8 cellular contexts compared by ENCODE assay signal in genomic region chr22:38569181-38569971, GRCh38. TPM values are rescaled to one million over a fixed set of nuclear protein-coding genes. Genes with fewer than 3 reads are reported as not detected.
DNase-seq lines count a peak whose midpoint lies in the region; ATAC-seq, FAIRE-seq and TF ChIP-seq lines count a peak whose summit lies in the region.

No MANE protein-coding gene starts in this region.

- H3K27me3 Mint-ChIP-seq in effector memory CD8-positive, alpha-beta T cell, result no peaks in the 10 kb centered on the region
- no peaks in the 10 kb centered on the region for H3K27me3 Mint-ChIP-seq in naive thymus-derived CD8-positive, alpha-beta T cell

- no peak overlapping the region for H3K4me2 ChIP-seq in SK-N-SH

- no peak for TF ChIP-seq RAD21 in SK-N-SH (IDR thresholded peaks at IDR 0.05; ENCODE audit: low read length)

- H3K4me3 ChIP-seq in SK-N-SH (ENCODE audit: low read depth in 2 of 2, low read length in 1 of 2), result no peak overlapping the region
- peak overlapping the region; percentile 77 for H3K4me3 ChIP-seq in NT2/D1 (ENCODE audit: insufficient read length, low read depth)

- no peak for TF ChIP-seq CTCF in SK-N-SH (IDR thresholded peaks at IDR 0.05)

- ATAC-seq in SK-N-SH treated with all-trans-retinoic acid at 6 μM for 48 hours (no peak), HG03565 (IDR thresholded peaks at IDR 0.05; ENCODE audit: unreplicated experiment) (no peak)
- no peak for ATAC-seq in effector memory CD8-positive, alpha-beta T cell (replicated peaks)
- ATAC-seq in naive thymus-derived CD8-positive, alpha-beta T cell, result peak in 1 of 2 donors; percentile 2

- no peaks in the 10 kb centered on the region for H3K36me3 Mint-ChIP-seq in effector memory CD8-positive, alpha-beta T cell (ENCODE audit: insufficient read depth)
- no peaks in the 10 kb centered on the region for H3K36me3 Mint-ChIP-seq in naive thymus-derived CD8-positive, alpha-beta T cell

- H3K27ac ChIP-seq in SK-N-SH (ENCODE audit: low read depth in 2 of 2, low read length in 1 of 2), result no peak overlapping the region

- H3K4me1 Mint-ChIP-seq in effector memory CD8-positive, alpha-beta T cell (ENCODE audit: low read depth in 2 of 2), result peaks cover 15 to 17% of the 10 kb centered on the region in 2 donors
- H3K4me1 Mint-ChIP-seq in naive thymus-derived CD8-positive, alpha-beta T cell, result peaks cover 12 to 19% (median 18%) of the 10 kb centered on the region in 4 donors

- DNase-seq in SK-N-SH (peak; percentile 7), NT2/D1 (ENCODE audit: low read depth, low spot score) (no peak), NCI-H345 treated with DMSO at 0.1 percent for 48 hours (lab: John Stamatoyannopoulos, UW; ENCODE audit: unreplicated experiment) (no peak), HTR-8/SVneo (ENCODE audit: insufficient read length, low spot score) (no peak)
- no peak for DNase-seq in effector memory CD8-positive, alpha-beta T cell
- peak in 1 of 10 donors; percentile 7 for DNase-seq in naive thymus-derived CD8-positive, alpha-beta T cell

- TF ChIP-seq EP300 in SK-N-SH (IDR thresholded peaks at IDR 0.05; ENCODE audit: borderline replicate concordance in 1 of 2, low read depth in 1 of 2, low read length in 1 of 2), result no peak

- H4K20me1 ChIP-seq in SK-N-SH (ENCODE audit: insufficient read depth), result no peaks in the 10 kb centered on the region

- POLR2A ChIA-PET in SK-N-SH (lab: Yijun Ruan, JAX), result no interaction called here
- POLR2A ChIA-PET in naive thymus-derived CD8-positive, alpha-beta T cell (lab: Charles Lee), result no interaction called here

- H3K79me2 ChIP-seq in SK-N-SH (ENCODE audit: insufficient read depth), result no peaks in the 10 kb centered on the region

- H3K27me3 ChIP-seq in SK-N-SH (ENCODE audit: insufficient read depth), result no peaks in the 10 kb centered on the region
- no peaks in the 10 kb centered on the region for H3K27me3 ChIP-seq in NT2/D1 (ENCODE audit: insufficient read depth, insufficient read length)

- H3K27ac Mint-ChIP-seq in effector memory CD8-positive, alpha-beta T cell, result peak overlapping the region; percentile 80 to 82
- peak overlapping the region in 9 of 10 donors; percentile 31 to 95 (median 84) for H3K27ac Mint-ChIP-seq in naive thymus-derived CD8-positive, alpha-beta T cell

- H3K36me3 ChIP-seq in SK-N-SH (replicated peaks in 1 of 2; ENCODE audit: control insufficient read depth in 1 of 2, insufficient read depth in 2 of 2, low read length in 1 of 2) (no peaks in the 10 kb centered on the region), NT2/D1 (ENCODE audit: insufficient read depth, insufficient read length, low read length) (peaks cover 3% of the 10 kb centered on the region)

- H3K9ac ChIP-seq in SK-N-SH, result no peak overlapping the region
- H3K9ac ChIP-seq in NT2/D1 (ENCODE audit: insufficient read length, low read depth), result peak overlapping the region; percentile 92

- H3K4me1 ChIP-seq in SK-N-SH (ENCODE audit: control insufficient read depth in 1 of 2, insufficient read depth in 2 of 2, low read depth in 1 of 2, low read length in 1 of 2), result peaks cover 0 to 2% of the 10 kb centered on the region in 2 experiments; a peak in 2 of 4 replicates
- no peaks in the 10 kb centered on the region for H3K4me1 ChIP-seq in NT2/D1 (ENCODE audit: insufficient read depth, insufficient read length)

- no peak for FAIRE-seq in HTR-8/SVneo (lab: Jason Lieb, UNC)

- no peaks in the 10 kb centered on the region for H3K9me3 Mint-ChIP-seq in effector memory CD8-positive, alpha-beta T cell
- H3K9me3 Mint-ChIP-seq in naive thymus-derived CD8-positive, alpha-beta T cell, result no peaks in the 10 kb centered on the region

- CTCF ChIA-PET in SK-N-SH (lab: Yijun Ruan, JAX), result no interaction called here

- no peak overlapping the region for H2AFZ ChIP-seq in SK-N-SH (ENCODE audit: low read depth)

- H3K9me3 ChIP-seq in SK-N-SH (no peaks in the 10 kb centered on the region), NT2/D1 (ENCODE audit: insufficient read depth, low read length) (no peaks in the 10 kb centered on the region)

- no peaks in the 10 kb centered on the region for H3K9me2 ChIP-seq in SK-N-SH

- no peaks in the 10 kb centered on the region for H3F3A ChIP-seq in SK-N-SH (replicated peaks; ENCODE audit: insufficient read depth)

- peak overlapping the region; percentile 93 to 94 for H3K4me3 Mint-ChIP-seq in effector memory CD8-positive, alpha-beta T cell
- H3K4me3 Mint-ChIP-seq in naive thymus-derived CD8-positive, alpha-beta T cell, result peak overlapping the region; percentile 84 to 96 (median 90)

- 83% methylated on average over 17 of the region's 32 CpGs for WGBS in SK-N-SH (ENCODE audit: low lambda C conversion rate)

TF ChIP-seq in SK-N-SH, 30 proteins besides CTCF, POLR2A, EP300 and RAD21 (continues in another document):
- TF ChIP-seq SMC3 (IDR thresholded peaks at IDR 0.05; ENCODE audit: low read depth, low read length) (no peak), YY1 (IDR thresholded peaks at IDR 0.05; ENCODE audit: low read depth) (no peak), NRF1 (IDR thresholded peaks at IDR 0.05; ENCODE audit: low read depth, low read length) (no peak), GABPA (IDR thresholded peaks at IDR 0.05; ENCODE audit: low read depth) (no peak), TEAD4 (IDR thresholded peaks at IDR 0.05; ENCODE audit: borderline replicate concordance, insufficient read depth) (no peak), FOSL2 (IDR thresholded peaks at IDR 0.05; ENCODE audit: borderline replicate concordance, low read depth) (no peak), EZH2phosphoT487 (IDR thresholded peaks at IDR 0.05; ENCODE audit: borderline replicate concordance, low read depth) (no peak), RFX5 (IDR thresholded peaks at IDR 0.05; ENCODE audit: low read length) (no peak)

TF ChIP-seq in SK-N-SH treated with all-trans-retinoic acid at 6 μM for 48 hours, 23 proteins besides CTCF, POLR2A, EP300 and RAD21 (continues in another document):
- TF ChIP-seq ZNF70 (CRISPR knock-in tag; IDR thresholded peaks at IDR 0.05), result no peak
- TF ChIP-seq GLIS3 (CRISPR knock-in tag; IDR thresholded peaks at IDR 0.05), result no peak
- TF ChIP-seq CREB5 (CRISPR knock-in tag; IDR thresholded peaks at IDR 0.05; ENCODE audit: low read depth), result no peak
- no peak for TF ChIP-seq ISL1 (CRISPR knock-in tag; IDR thresholded peaks at IDR 0.05)
- TF ChIP-seq RARB (CRISPR knock-in tag; IDR thresholded peaks at IDR 0.05), result no peak
- TF ChIP-seq ARNTL (CRISPR knock-in tag; IDR thresholded peaks at IDR 0.05; ENCODE audit: borderline replicate concordance, low read depth), result no peak
- TF ChIP-seq TSHZ2 (CRISPR knock-in tag; IDR thresholded peaks at IDR 0.05), result no peak
- TF ChIP-seq BACH2 (CRISPR knock-in tag; IDR thresholded peaks at IDR 0.05; ENCODE audit: borderline replicate concordance), result no peak
- TF ChIP-seq PATZ1 (CRISPR knock-in tag; IDR thresholded peaks at IDR 0.05; ENCODE audit: borderline replicate concordance), result no peak
- TF ChIP-seq ESRRG (CRISPR knock-in tag; IDR thresholded peaks at IDR 0.05), result no peak

RNA-seq across cellular contexts. Expression of gene DMC1, which starts 0.6 kb away (rescaled TPM):
- polyA plus RNA-seq in SK-N-SH (2012; rRNA removed), result not detected in 2 replicates
- 0.04 and 0.05 TPM in 2 replicates for polyA plus RNA-seq in SK-N-SH (2012; cell fraction: cytosol; rRNA removed)
- polyA plus RNA-seq in SK-N-SH (2012; cell fraction: nucleus; rRNA removed), result 0.05 TPM in 1 of 2 replicates, not detected in the other
- under 1 TPM in 1 of 2 experiments, not detected in 1; 0.73 TPM for total RNA-seq in naive thymus-derived CD8-positive, alpha-beta T cell
- polyA plus RNA-seq in naive thymus-derived CD8-positive, alpha-beta T cell, result not detected
